1 cellular context compared by ENCODE assay signal in the genomic region with DNA sequence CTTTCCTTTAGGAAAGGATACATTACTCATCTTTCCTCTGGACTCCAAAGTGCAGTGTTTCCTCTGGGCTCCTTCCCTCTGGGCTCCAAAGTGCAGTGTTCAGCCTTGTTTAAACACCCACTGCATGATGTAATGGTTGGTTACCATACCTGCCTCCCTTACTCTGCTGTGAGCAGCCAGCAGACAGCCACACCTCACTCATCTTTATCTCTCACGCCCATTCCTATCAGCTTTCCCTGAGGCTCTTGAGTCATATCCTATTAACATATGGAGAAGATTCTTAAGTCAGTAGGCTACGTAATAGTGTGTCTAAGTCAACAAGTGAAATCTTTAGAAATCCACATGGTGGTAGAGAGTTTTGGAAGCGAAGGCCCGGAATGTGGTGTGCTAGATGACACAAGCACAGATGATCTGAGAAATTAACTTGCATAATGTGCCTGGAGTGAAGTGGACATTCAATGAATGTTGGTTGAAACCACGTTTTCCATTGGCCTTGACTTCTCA.
TF ChIP-seq lines count a peak whose summit lies in the region.

No MANE protein-coding gene starts in this region.

TF ChIP-seq in K562, 482 proteins besides CTCF, POLR2A, EP300 and RAD21 (continued from another document and continues in another):
- TF ChIP-seq MCM5 (IDR thresholded peaks at IDR 0.05; ENCODE audit: low read depth) = no peak
- no peak for TF ChIP-seq HMBOX1 (IDR thresholded peaks at IDR 0.05)
- TF ChIP-seq BHLHE40 (IDR thresholded peaks at IDR 0.05; ENCODE audit: low read length) = no peak
- TF ChIP-seq PHTF2 (CRISPR knock-in tag; IDR thresholded peaks at IDR 0.05) = no peak
- no peak for TF ChIP-seq CBFB (CRISPR knock-in tag; IDR thresholded peaks at IDR 0.05)
- TF ChIP-seq, protein P1, sequence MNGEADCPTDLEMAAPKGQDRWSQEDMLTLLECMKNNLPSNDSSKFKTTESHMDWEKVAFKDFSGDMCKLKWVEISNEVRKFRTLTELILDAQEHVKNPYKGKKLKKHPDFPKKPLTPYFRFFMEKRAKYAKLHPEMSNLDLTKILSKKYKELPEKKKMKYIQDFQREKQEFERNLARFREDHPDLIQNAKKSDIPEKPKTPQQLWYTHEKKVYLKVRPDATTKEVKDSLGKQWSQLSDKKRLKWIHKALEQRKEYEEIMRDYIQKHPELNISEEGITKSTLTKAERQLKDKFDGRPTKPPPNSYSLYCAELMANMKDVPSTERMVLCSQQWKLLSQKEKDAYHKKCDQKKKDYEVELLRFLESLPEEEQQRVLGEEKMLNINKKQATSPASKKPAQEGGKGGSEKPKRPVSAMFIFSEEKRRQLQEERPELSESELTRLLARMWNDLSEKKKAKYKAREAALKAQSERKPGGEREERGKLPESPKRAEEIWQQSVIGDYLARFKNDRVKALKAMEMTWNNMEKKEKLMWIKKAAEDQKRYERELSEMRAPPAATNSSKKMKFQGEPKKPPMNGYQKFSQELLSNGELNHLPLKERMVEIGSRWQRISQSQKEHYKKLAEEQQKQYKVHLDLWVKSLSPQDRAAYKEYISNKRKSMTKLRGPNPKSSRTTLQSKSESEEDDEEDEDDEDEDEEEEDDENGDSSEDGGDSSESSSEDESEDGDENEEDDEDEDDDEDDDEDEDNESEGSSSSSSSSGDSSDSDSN (IDR thresholded peaks at IDR 0.05; ENCODE audit: borderline replicate concordance in 1 of 2, low read depth in 2 of 2, low read length in 2 of 2) = no peak
- TF ChIP-seq, protein P2, sequence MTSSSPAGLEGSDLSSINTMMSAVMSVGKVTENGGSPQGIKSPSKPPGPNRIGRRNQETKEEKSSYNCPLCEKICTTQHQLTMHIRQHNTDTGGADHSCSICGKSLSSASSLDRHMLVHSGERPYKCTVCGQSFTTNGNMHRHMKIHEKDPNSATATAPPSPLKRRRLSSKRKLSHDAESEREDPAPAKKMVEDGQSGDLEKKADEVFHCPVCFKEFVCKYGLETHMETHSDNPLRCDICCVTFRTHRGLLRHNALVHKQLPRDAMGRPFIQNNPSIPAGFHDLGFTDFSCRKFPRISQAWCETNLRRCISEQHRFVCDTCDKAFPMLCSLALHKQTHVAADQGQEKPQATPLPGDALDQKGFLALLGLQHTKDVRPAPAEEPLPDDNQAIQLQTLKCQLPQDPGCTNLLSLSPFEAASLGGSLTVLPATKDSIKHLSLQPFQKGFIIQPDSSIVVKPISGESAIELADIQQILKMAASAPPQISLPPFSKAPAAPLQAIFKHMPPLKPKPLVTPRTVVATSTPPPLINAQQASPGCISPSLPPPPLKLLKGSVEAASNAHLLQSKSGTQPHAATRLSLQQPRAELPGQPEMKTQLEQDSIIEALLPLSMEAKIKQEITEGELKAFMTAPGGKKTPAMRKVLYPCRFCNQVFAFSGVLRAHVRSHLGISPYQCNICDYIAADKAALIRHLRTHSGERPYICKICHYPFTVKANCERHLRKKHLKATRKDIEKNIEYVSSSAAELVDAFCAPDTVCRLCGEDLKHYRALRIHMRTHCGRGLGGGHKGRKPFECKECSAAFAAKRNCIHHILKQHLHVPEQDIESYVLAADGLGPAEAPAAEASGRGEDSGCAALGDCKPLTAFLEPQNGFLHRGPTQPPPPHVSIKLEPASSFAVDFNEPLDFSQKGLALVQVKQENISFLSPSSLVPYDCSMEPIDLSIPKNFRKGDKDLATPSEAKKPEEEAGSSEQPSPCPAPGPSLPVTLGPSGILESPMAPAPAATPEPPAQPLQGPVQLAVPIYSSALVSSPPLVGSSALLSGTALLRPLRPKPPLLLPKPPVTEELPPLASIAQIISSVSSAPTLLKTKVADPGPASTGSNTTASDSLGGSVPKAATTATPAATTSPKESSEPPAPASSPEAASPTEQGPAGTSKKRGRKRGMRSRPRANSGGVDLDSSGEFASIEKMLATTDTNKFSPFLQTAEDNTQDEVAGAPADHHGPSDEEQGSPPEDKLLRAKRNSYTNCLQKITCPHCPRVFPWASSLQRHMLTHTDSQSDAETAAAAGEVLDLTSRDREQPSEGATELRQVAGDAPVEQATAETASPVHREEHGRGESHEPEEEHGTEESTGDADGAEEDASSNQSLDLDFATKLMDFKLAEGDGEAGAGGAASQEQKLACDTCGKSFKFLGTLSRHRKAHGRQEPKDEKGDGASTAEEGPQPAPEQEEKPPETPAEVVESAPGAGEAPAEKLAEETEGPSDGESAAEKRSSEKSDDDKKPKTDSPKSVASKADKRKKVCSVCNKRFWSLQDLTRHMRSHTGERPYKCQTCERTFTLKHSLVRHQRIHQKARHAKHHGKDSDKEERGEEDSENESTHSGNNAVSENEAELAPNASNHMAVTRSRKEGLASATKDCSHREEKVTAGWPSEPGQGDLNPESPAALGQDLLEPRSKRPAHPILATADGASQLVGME (CRISPR knock-in tag; IDR thresholded peaks at IDR 0.05) = no peak
- no peak for TF ChIP-seq COPS2 (conservative IDR thresholded peaks at IDR 0.05)
- no peak for TF ChIP-seq NBN (IDR thresholded peaks at IDR 0.05; ENCODE audit: low read depth)
- TF ChIP-seq, protein P3, sequence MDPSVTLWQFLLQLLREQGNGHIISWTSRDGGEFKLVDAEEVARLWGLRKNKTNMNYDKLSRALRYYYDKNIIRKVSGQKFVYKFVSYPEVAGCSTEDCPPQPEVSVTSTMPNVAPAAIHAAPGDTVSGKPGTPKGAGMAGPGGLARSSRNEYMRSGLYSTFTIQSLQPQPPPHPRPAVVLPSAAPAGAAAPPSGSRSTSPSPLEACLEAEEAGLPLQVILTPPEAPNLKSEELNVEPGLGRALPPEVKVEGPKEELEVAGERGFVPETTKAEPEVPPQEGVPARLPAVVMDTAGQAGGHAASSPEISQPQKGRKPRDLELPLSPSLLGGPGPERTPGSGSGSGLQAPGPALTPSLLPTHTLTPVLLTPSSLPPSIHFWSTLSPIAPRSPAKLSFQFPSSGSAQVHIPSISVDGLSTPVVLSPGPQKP (CRISPR knock-in tag; IDR thresholded peaks at IDR 0.05) = no peak
- no peak for TF ChIP-seq PML (IDR thresholded peaks at IDR 0.05; ENCODE audit: low read length)
- no peak for TF ChIP-seq FOXJ3 (CRISPR knock-in tag; IDR thresholded peaks at IDR 0.05)
- TF ChIP-seq ZNF263 (CRISPR knock-in tag; IDR thresholded peaks at IDR 0.05; ENCODE audit: borderline replicate concordance) = no peak
- TF ChIP-seq ZNF224 (CRISPR knock-in tag; IDR thresholded peaks at IDR 0.05) = no peak
- no peak for TF ChIP-seq ZNF436 (CRISPR knock-in tag; IDR thresholded peaks at IDR 0.05)
- no peak for TF ChIP-seq DNMT1 (IDR thresholded peaks at IDR 0.05)
- TF ChIP-seq SIN3A (IDR thresholded peaks at IDR 0.05; ENCODE audit: borderline replicate concordance in 2 of 2, control insufficient read depth in 1 of 2, low read depth in 2 of 2, low read length in 2 of 2) = no peak
- TF ChIP-seq NUFIP1 (IDR thresholded peaks at IDR 0.05; ENCODE audit: partially characterized antibody) = no peak
- TF ChIP-seq BCLAF1 (IDR thresholded peaks at IDR 0.05; ENCODE audit: borderline replicate concordance in 1 of 2, control insufficient read depth in 1 of 2, low read depth in 2 of 2, low read length in 1 of 2) = no peak
- no peak for TF ChIP-seq SAP30 (IDR thresholded peaks at IDR 0.05; ENCODE audit: borderline replicate concordance, insufficient read depth, low read depth, low read length, poor library complexity, severe bottlenecking)
- no peak for TF ChIP-seq ASH1L (IDR thresholded peaks at IDR 0.05; ENCODE audit: borderline replicate concordance, low read depth, partially characterized antibody)
- TF ChIP-seq PBX2 (CRISPR knock-in tag; IDR thresholded peaks at IDR 0.05; ENCODE audit: low read depth) = no peak
- no peak for TF ChIP-seq PBX2 (tag; conservative IDR thresholded peaks at IDR 0.05; ENCODE audit: low read depth)
- no peak for TF ChIP-seq IFI16 (CRISPR knock-in tag; IDR thresholded peaks at IDR 0.05)
- no peak for TF ChIP-seq ZC3H4 (CRISPR knock-in tag; IDR thresholded peaks at IDR 0.05; ENCODE audit: borderline replicate concordance)
- no peak for TF ChIP-seq POLR2AphosphoS5 (IDR thresholded peaks at IDR 0.05; ENCODE audit: control insufficient read depth, insufficient read depth, low read depth, low read length)
- TF ChIP-seq FOXK2 (conservative IDR thresholded peaks at IDR 0.05 in 1 of 2, IDR thresholded peaks at IDR 0.05 in 1 of 2; ENCODE audit: low read depth in 2 of 2) = no peak; a peak in 1 of 4 replicates
- no peak for TF ChIP-seq ATF2 (CRISPR knock-in tag; IDR thresholded peaks at IDR 0.05)
- TF ChIP-seq NCOA4 (IDR thresholded peaks at IDR 0.05; ENCODE audit: partially characterized antibody) = no peak
- TF ChIP-seq ZNF561 (CRISPR knock-in tag; conservative IDR thresholded peaks at IDR 0.05) = no peak
- TF ChIP-seq MTA2 (IDR thresholded peaks at IDR 0.05; ENCODE audit: low read depth) = no peak
- TF ChIP-seq, protein P4, sequence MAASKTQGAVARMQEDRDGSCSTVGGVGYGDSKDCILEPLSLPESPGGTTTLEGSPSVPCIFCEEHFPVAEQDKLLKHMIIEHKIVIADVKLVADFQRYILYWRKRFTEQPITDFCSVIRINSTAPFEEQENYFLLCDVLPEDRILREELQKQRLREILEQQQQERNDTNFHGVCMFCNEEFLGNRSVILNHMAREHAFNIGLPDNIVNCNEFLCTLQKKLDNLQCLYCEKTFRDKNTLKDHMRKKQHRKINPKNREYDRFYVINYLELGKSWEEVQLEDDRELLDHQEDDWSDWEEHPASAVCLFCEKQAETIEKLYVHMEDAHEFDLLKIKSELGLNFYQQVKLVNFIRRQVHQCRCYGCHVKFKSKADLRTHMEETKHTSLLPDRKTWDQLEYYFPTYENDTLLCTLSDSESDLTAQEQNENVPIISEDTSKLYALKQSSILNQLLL (CRISPR knock-in tag; IDR thresholded peaks at IDR 0.05; ENCODE audit: borderline replicate concordance) = no peak
- no peak for TF ChIP-seq TRIM28 (IDR thresholded peaks at IDR 0.05)
- TF ChIP-seq BMI1 (IDR thresholded peaks at IDR 0.05; ENCODE audit: low read length) = no peak
- no peak for TF ChIP-seq ATF1 (CRISPR knock-in tag; IDR thresholded peaks at IDR 0.05)
- peak; percentile 62 for TF ChIP-seq ATF1 (tag; IDR thresholded peaks at IDR 0.05)
- TF ChIP-seq ZNF830 (CRISPR knock-in tag; IDR thresholded peaks at IDR 0.05) = no peak
- TF ChIP-seq SOX6 (IDR thresholded peaks at IDR 0.05) = 0 out of 2 replicates have a peak, but pooled peaks have one; percentile 10
- no peak for TF ChIP-seq ZNF583 (CRISPR knock-in tag; IDR thresholded peaks at IDR 0.05)
- TF ChIP-seq MTA1 (IDR thresholded peaks at IDR 0.05; ENCODE audit: borderline replicate concordance) = no peak
- peak; percentile 73 for TF ChIP-seq JUND (IDR thresholded peaks at IDR 0.05; ENCODE audit: borderline replicate concordance, low read depth, low read length)
- TF ChIP-seq JUND (tag; IDR thresholded peaks at IDR 0.05; ENCODE audit: borderline replicate concordance, low read depth, low read length) = peak; percentile 77; the same call in 2 of the 3 replicates
- TF ChIP-seq, protein P5, sequence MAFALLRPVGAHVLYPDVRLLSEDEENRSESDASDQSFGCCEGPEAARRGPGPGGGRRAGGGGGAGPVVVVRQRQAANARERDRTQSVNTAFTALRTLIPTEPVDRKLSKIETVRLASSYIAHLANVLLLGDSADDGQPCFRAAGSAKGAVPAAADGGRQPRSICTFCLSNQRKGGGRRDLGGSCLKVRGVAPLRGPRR (CRISPR knock-in tag; IDR thresholded peaks at IDR 0.05) = no peak
